Comparison of ENCODE assay signal across 8 cellular contexts in the genomic region with DNA sequence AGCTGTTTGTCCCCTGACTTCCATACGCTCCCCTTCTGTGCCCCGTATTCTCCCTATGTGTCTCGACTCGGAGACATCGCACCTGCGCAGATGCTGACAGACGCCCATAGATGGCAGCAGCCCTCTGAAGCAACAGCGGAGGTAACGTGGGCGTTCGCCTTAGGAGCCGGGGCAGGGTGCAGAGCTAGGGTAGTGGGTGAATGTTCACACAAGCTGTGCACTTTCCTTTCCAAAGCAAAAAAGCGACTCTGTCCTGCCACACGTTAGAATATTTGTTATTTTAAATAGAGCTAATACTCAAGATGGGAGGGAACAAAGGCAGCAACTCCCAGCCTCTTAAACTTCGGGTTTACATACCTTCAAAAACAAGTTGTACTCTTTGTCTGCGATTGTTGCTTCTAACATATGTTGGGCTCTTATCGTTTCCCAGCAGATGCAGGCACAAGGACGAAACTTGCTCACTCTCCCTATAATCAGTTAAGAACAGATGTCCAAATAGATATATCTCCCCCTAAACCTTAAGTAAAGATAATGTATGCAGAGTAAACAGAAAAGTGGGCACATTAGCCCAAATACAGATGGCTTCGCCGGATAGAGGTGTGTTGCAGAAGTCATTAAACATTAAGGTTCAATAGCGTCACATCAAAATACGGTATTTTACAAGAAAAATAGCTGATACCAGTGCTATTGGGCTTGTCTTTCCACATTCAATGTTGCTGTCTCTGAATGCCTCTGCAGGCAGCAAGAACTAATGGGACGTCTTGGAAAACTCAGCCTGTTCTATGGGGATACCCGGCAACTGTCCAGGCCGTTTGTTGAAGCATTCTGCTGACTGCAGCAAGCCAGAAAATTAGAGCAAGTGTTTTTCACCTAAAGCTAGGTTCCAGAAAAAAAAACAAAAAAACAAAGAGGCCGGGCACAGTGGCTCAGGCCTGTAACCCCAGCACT.
DNase-seq lines count a peak whose midpoint lies in the region; ATAC-seq and TF ChIP-seq lines count a peak whose summit lies in the region.

No MANE protein-coding gene starts in this region.

- intact Hi-C loops in left cardiac atrium (cut with DNase I) = no loop called here

- ATAC-seq in GM19463 (IDR thresholded peaks at IDR 0.05; ENCODE audit: unreplicated experiment) = peak; percentile 99
- ATAC-seq in HG03558 (IDR thresholded peaks at IDR 0.05; ENCODE audit: extremely low read depth, unreplicated experiment) = peak; percentile 81
- ATAC-seq in left cardiac atrium = peak; percentile 91 to 93

- peak; percentile 91 for TF ChIP-seq CTCF in retinal pigment epithelial cell (conservative IDR thresholded peaks at IDR 0.05; ENCODE audit: low read depth, low read length)

- peak overlapping the region; percentile 16 for H3K4me3 ChIP-seq in retinal pigment epithelial cell (ENCODE audit: low read length)

- DNase-seq in COLO829 (ENCODE audit: low spot score) = peak; percentile 20
- peak; percentile 11 for DNase-seq in SKM-1 (lab: John Stamatoyannopoulos, UW; ENCODE audit: unreplicated experiment)
- DNase-seq in activated naive CD4-positive, alpha-beta T cell treated with anti-CD3 and anti-CD28 coated beads, Interleukin-2, amount 50 U/mL, for 16 hours = peak; percentile 86
- DNase-seq in left cardiac atrium = peak; percentile 70
- no peak for DNase-seq in retinal pigment epithelial cell (ENCODE audit: low read depth)
- DNase-seq in NCI-H446 treated with DMSO at 0.1 percent for 48 hours (lab: John Stamatoyannopoulos, UW) = no peak

Comparison
In these comparisons a context has a peak if more than half of its experiments do, and no peak if none do; other contexts are left out.
1. DNase-seq: peak in COLO829 (single experiment), SKM-1 (single experiment), activated naive CD4-positive, alpha-beta T cell treated with anti-CD3 and anti-CD28 coated beads, Interleukin-2, amount 50 U/mL, for 16 hours (single experiment) and left cardiac atrium (single experiment); none in retinal pigment epithelial cell (single experiment) and NCI-H446 treated with DMSO at 0.1 percent for 48 hours (single experiment).
2. Peak in every context shown above with its lines, with median percentiles within 50 percentile points of each other: ATAC-seq.